Comparison of ENCODE assay signal across 28 cellular contexts in genomic region chrX:103477496-103477895, GRCh38. TPM values are rescaled to one million over a fixed set of nuclear protein-coding genes. Genes with fewer than 3 reads are reported as not detected.
"Had no signal": no experiment of that assay in that cellular context is flagged by ENCODE, and none has a peak within 500 bp of the region (broad histone marks: within the 10 kb centered on the region; RNA-seq: fewer than 3 reads in every experiment).

No MANE protein-coding gene starts in this region.

- H3K9me3 ChIP-seq: esophagus squamous epithelium, mucosa of descending colon, pancreas, right atrium auricular region, upper lobe of left lung had no signal

- H3K4me3 ChIP-seq: coronary artery, esophagus squamous epithelium, mucosa of descending colon, pancreas, psoas muscle, right atrium auricular region, upper lobe of left lung had no signal

- H3K27me3 ChIP-seq: esophagus squamous epithelium, pancreas, right atrium auricular region, upper lobe of left lung had no signal

- ATAC-seq: activated CD4-positive, alpha-beta T cell treated with anti-CD3 and anti-CD28 coated beads for 36 hours; activated T-cell treated with anti-CD3 and anti-CD28 coated beads, Interleukin-2, amount 50 U/mL, for 4 hours; left colon; mucosa of descending colon; pancreas; psoas muscle; stimulated activated naive CD8-positive, alpha-beta T cell treated with anti-CD3 and anti-CD28 coated beads, Interleukin-15, Interleukin-2, amounts not matched to agents 100 U/mL and 50 U/mL, for 24 hours had no signal

- H3K4me1 ChIP-seq: esophagus squamous epithelium, pancreas, psoas muscle, right atrium auricular region, upper lobe of left lung had no signal

- H3K27ac ChIP-seq: coronary artery, esophagus squamous epithelium, pancreas, psoas muscle, right atrium auricular region, upper lobe of left lung had no signal

- H3K36me3 ChIP-seq: esophagus squamous epithelium, pancreas, right atrium auricular region, upper lobe of left lung had no signal

- FAIRE-seq: bronchial epithelial cell, frontal cortex had no signal

- DNase-seq: activated B cell treated with CpG ODN at 0.5 μM for 24 hours; activated CD4-positive, alpha-beta T cell treated with anti-CD3 and anti-CD28 coated beads for 36 hours; activated CD4-positive, alpha-beta T cell treated with anti-CD3 and anti-CD28 coated beads, Interleukin-2, amount 50 U/mL, for 4 hours; activated CD8-positive, alpha-beta memory T cell treated with anti-CD3 and anti-CD28 coated beads for 24 hours; activated CD8-positive, alpha-beta memory T cell treated with anti-CD3 and anti-CD28 coated beads, Interleukin-2, amount 50 U/mL, for 4 hours; activated naive CD4-positive, alpha-beta T cell; activated naive CD8-positive, alpha-beta T cell treated with anti-CD3 and anti-CD28 coated beads for 36 hours; activated T-cell treated with anti-CD3 and anti-CD28 coated beads, Interleukin-2, amount 50 U/mL, for 4 hours; amygdala; esophagus squamous epithelium; head of caudate nucleus; hypothalamus; islet precursor cell; left colon; mucosa of descending colon; nephron progenitor cell; pancreas; psoas muscle; stimulated activated CD4-positive, alpha-beta T cell treated with anti-CD3 and anti-CD28 coated beads, Interleukin-12 subunit alpha, Interleukin-12 subunit beta, amount 100 ng/mL, for 4 hours; stimulated activated CD4-positive, alpha-beta T cell treated with anti-CD3 and anti-CD28 coated beads, Interleukin-4, amount 100 ng/mL, for 4 hours; stimulated activated naive CD8-positive, alpha-beta T cell treated with anti-CD3 and anti-CD28 coated beads, Interleukin-15, Interleukin-2, amounts not matched to agents 100 U/mL and 50 U/mL, for 24 hours; T-helper 9 cell; upper lobe of left lung had no signal

RNA-seq across cellular contexts. Expression of gene RAB40A, which starts 41.8 kb away (rescaled TPM):
- total RNA-seq: activated T-helper 2 cell treated with anti-CD3 and anti-CD28 coated beads, Interferon-gamma antibody, Interleukin-2, Interleukin-4, amounts not matched to agents 10 μg/mL and 5 μg/mL and 100 μg/mL, durations not matched to agents 14 hours and 24 hours and 36 hours had no signal
